Comparison of ENCODE assay signal across 11 cellular contexts in the genomic region with DNA sequence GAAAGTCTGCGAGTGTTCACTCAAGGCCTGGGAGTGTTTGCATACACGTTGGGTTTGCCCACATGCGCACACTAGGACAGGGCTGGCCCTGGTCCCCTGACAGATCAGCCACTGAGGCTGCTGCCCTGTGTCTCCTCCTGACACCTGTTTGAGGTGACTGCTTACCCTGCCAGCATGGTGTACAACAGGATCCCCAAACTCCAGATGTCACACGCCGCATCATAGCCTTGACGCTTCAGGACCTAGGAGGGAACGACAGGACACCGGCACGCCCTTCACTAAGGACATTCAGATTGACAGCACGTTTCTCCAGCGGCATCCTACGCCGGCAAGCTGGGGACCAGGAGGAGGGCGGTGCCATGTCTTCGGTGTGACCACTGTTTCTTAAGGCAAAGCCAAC. TPM values are rescaled to one million over a fixed set of nuclear protein-coding genes. Genes with fewer than 3 reads are reported as not detected.
DNase-seq lines count a peak whose midpoint lies in the region; ATAC-seq and TF ChIP-seq lines count a peak whose summit lies in the region.
"Had no signal": no experiment of that assay in that cellular context is flagged by ENCODE, and none has a peak within 500 bp of the region (broad histone marks: within the 10 kb centered on the region; RNA-seq: fewer than 3 reads in every experiment).

No MANE protein-coding gene starts in this region.

- peaks cover 4 to 15% (median 12%) of the 10 kb centered on the region in 3 donors for H3K9me3 Mint-ChIP-seq in T-cell

- ATAC-seq in HG02798 (IDR thresholded peaks at IDR 0.05; ENCODE audit: poor library complexity, unreplicated experiment), result peak; percentile 21
- ATAC-seq in T-cell (replicated peaks in 1 of 4), result no peak
- no peak for ATAC-seq in Right ventricle myocardium inferior

- DNase-seq in cardiac septum (ENCODE audit: low spot score) (peak; percentile 68), left ventricle myocardium inferior (no peak), T-cell (peak in 2 of 34 experiments; percentile 2 to 19), NCI-H1105 treated with DMSO at 0.1 percent for 48 hours (lab: John Stamatoyannopoulos, UW) (no peak), LoVo (ENCODE audit: low spot score) (no peak), Karpas-422 (no peak), Right ventricle myocardium inferior (ENCODE audit: missing footprints) (no peak)
- DNase-seq: NCI-H2171 treated with DMSO at 0.1 percent for 48 hours had no signal

- H3K4me1 ChIP-seq in left ventricle myocardium inferior (no peaks in the 10 kb centered on the region), Karpas-422 (ENCODE audit: low read length) (peaks cover 8% of the 10 kb centered on the region)

- peaks cover 20% of the 10 kb centered on the region for H3K36me3 Mint-ChIP-seq in T-cell

- H3K4me1 Mint-ChIP-seq in T-cell, result peaks cover 60 to 71% (median 67%) of the 10 kb centered on the region in 3 donors

- no peaks in the 10 kb centered on the region for H3K9me3 ChIP-seq in left ventricle myocardium inferior (replicated peaks)
- H3K9me3 ChIP-seq in Karpas-422 (ENCODE audit: low read length), result no peaks in the 10 kb centered on the region

- no peaks in the 10 kb centered on the region for H4K20me1 ChIP-seq in Karpas-422 (ENCODE audit: insufficient read depth, low read depth, low read length)

- H3K27ac ChIP-seq in left ventricle myocardium inferior (replicated peaks) (no peak overlapping the region), Karpas-422 (ENCODE audit: low read length) (no peak overlapping the region)

- H3K4me2 ChIP-seq in Karpas-422 (ENCODE audit: low read depth, low read length, poor library complexity, severe bottlenecking), result no peak overlapping the region

- H3K27me3 ChIP-seq in left ventricle myocardium inferior (ENCODE audit: low read depth), result no peaks in the 10 kb centered on the region
- no peaks in the 10 kb centered on the region for H3K27me3 ChIP-seq in Karpas-422 (ENCODE audit: low read length)

- POLR2A ChIA-PET in T-cell (lab: Charles Lee), result no interaction called here

- no peaks in the 10 kb centered on the region for H3K27me3 Mint-ChIP-seq in T-cell
- H3K27me3 Mint-ChIP-seq: stimulated activated naive CD8-positive, alpha-beta T cell treated with anti-CD3 and anti-CD28 coated beads, Interleukin-15, Interleukin-2, amounts not matched to agents 100 ng/mL and 50 ng/mL, for 24 hours had no signal

- H3K79me2 ChIP-seq in Karpas-422 (ENCODE audit: low read length), result no peaks in the 10 kb centered on the region

- TF ChIP-seq CTCF in left ventricle myocardium inferior (IDR thresholded peaks at IDR 0.05; ENCODE audit: borderline replicate concordance), result no peak

- no peak overlapping the region for H3K4me3 ChIP-seq in left ventricle myocardium inferior
- H3K4me3 ChIP-seq in Karpas-422 (ENCODE audit: low read length), result no peak overlapping the region
- H3K4me3 ChIP-seq: K562 had no signal

- intact Hi-C loops in cardiac septum (cut with DNase I), result no loop called here
- intact Hi-C loops in left ventricle myocardium inferior (cut with micrococcal nuclease), result no loop called here
- intact Hi-C loops in Right ventricle myocardium inferior (cut with DNase I), result no loop called here

- peak overlapping the region; percentile 94 to 95 for H3K27ac Mint-ChIP-seq in T-cell

- peaks cover 93% of the 10 kb centered on the region for H3K36me3 ChIP-seq in left ventricle myocardium inferior
- no peaks in the 10 kb centered on the region; the same call in 1 of the 2 replicates for H3K36me3 ChIP-seq in Karpas-422 (ENCODE audit: insufficient read depth, low read length)

- CTCF ChIA-PET in T-cell (lab: Charles Lee), result interaction anchor here in 1 of 2 donors (0.5 kb wide), 1 partner anchor 39 kb away, joined by 3 read pairs; no protein-coding TSS in a partner anchor

- no peaks in the 10 kb centered on the region for H3K9me2 ChIP-seq in Karpas-422 (replicated peaks; ENCODE audit: insufficient read depth, low read length)

- no peak overlapping the region for H3K9ac ChIP-seq in Karpas-422 (ENCODE audit: low read length)

- H3K4me3 Mint-ChIP-seq in T-cell, result peak overlapping the region; percentile 28 to 77 (median 43)

- no peak overlapping the region for H2AFZ ChIP-seq in Karpas-422 (ENCODE audit: low read length)

RNA-seq across cellular contexts. Expression of a gene that starts 37.0 kb away (rescaled TPM):
- 396 TPM for total RNA-seq in cardiac septum
- total RNA-seq in left ventricle myocardium inferior, result 531 TPM
- total RNA-seq in T-cell, result 10 to 100 TPM; 23.8 to 31.2 (median 27.5) TPM
- total RNA-seq in Karpas-422 (2014; rRNA removed; shearing (Covaris generic); ENCODE audit: low replicate concordance), result 62.7 and 109 TPM in 2 replicates
- 381 TPM for total RNA-seq in Right ventricle myocardium inferior
